In the genomic region with DNA sequence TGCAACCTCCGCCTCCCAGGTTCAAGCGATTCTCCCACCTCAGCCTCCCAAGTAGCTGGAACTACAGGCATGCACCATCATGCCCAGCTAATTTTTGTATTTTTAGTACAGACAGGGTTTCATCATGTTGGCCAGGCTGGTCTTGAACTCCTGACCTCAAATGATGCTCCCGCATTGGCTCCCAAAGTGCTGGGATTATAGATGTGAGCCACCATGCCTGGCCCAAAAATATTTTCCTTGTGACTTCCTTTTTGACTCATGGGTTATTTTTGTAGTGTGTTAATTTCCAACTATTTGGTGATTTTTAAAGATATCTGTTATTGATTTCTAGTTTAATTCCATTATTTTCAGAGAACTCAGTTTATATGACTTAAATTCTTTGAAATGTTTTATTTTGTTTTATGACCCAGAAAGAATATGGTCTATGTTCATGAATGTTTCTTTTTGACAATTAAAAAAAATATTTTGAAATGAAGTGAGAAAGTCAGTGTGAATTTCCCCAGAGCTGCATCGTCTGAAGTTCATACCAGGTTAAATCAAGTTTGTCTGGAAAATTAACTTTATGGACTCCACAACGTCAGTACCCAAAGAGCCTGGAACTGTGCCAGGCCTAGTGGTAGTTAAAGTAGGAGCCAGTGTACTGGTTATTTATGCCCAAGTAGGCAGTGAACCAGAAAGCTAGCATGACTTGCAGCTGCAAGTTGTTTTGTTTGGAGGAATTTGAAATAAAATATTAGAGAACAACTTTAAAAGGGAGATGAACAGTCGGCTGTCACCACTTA, we compare ENCODE assay signal across 9 cellular contexts. TPM values are rescaled to one million over a fixed set of nuclear protein-coding genes. Genes with fewer than 3 reads are reported as not detected.
DNase-seq lines count a peak whose midpoint lies in the region; ATAC-seq and TF ChIP-seq lines count a peak whose summit lies in the region.
"Had no signal": no experiment of that assay in that cellular context is flagged by ENCODE, and none has a peak within 500 bp of the region (broad histone marks: within the 10 kb centered on the region; RNA-seq: fewer than 3 reads in every experiment).

No MANE protein-coding gene starts in this region.

- H3K27ac ChIP-seq in BLaER1 (no peak overlapping the region), body of pancreas (no peak overlapping the region)

- H3K4me3 ChIP-seq in BLaER1 (no peak overlapping the region), MG63 (no peak overlapping the region), body of pancreas (no peak overlapping the region)

- H3K9me3 Mint-ChIP-seq in nephron: no peaks in the 10 kb centered on the region

- WGBS in body of pancreas, 2 donors: 59 to 68% methylated on average over 6 of the region's 6 CpGs

- H3K4me1 Mint-ChIP-seq in nephron: peaks cover 31% of the 10 kb centered on the region

- DNase-seq in MG63 (peak; percentile 73), body of pancreas (peak; percentile 26 to 64 (median 48)), NCI-H1092 treated with DMSO at 0.1 percent for 48 hours (lab: John Stamatoyannopoulos, UW) (no peak), NCI-H526 (lab: John Stamatoyannopoulos, UW) (no peak), NCI-H510A (lab: John Stamatoyannopoulos, UW) (no peak)
- DNase-seq: activated effector memory CD4-positive, alpha-beta T cell treated with anti-CD3 and anti-CD28 coated beads, Interleukin-2, amount 50 U/mL, for 16 hours had no signal

- H3K36me3 ChIP-seq in BLaER1 (no peaks in the 10 kb centered on the region), MG63 (no peaks in the 10 kb centered on the region), body of pancreas (replicated peaks in 1 of 2; ENCODE audit: insufficient read depth in 1 of 2, low read depth in 2 of 2) (no peaks in the 10 kb centered on the region)

- H3K4me1 ChIP-seq in BLaER1 (peaks cover 25% of the 10 kb centered on the region), body of pancreas (peaks cover 16% of the 10 kb centered on the region)

- H3K36me3 Mint-ChIP-seq in nephron (ENCODE audit: low read depth): no peaks in the 10 kb centered on the region

- peak overlapping the region; percentile 25 for H3K4me2 ChIP-seq in BLaER1

- intact Hi-C loops in body of pancreas (cut with DNase I): no loop called here

- H3K9ac ChIP-seq in BLaER1: no peak overlapping the region

- peak overlapping the region; percentile 28 to 51 (median 41) for H3K27ac Mint-ChIP-seq in nephron

- TF ChIP-seq CTCF in body of pancreas (IDR thresholded peaks at IDR 0.05): peak in 2 of 7 experiments; percentile 1 to 12
- TF ChIP-seq CTCF in nephron (IDR thresholded peaks at IDR 0.05; ENCODE audit: unreplicated experiment in 3 of 3): no peak

- H3K27me3 ChIP-seq in BLaER1 (peaks cover 25% of the 10 kb centered on the region; the same call in 1 of the 2 replicates), MG63 (no peaks in the 10 kb centered on the region), body of pancreas (no peaks in the 10 kb centered on the region)

- H3K4me3 Mint-ChIP-seq in nephron: peak overlapping the region; percentile 32 to 54 (median 41)

- no peaks in the 10 kb centered on the region for H4K20me1 ChIP-seq in BLaER1

- no peaks in the 10 kb centered on the region for H3K9me3 ChIP-seq in BLaER1
- no peaks in the 10 kb centered on the region for H3K9me3 ChIP-seq in MG63
- no peaks in the 10 kb centered on the region for H3K9me3 ChIP-seq in body of pancreas

- peaks cover 8% of the 10 kb centered on the region for H3K27me3 Mint-ChIP-seq in nephron (ENCODE audit: low read depth)

- TF ChIP-seq POLR2A in body of pancreas (IDR thresholded peaks at IDR 0.05): no peak

- ATAC-seq in body of pancreas (no peak), HG02885 (IDR thresholded peaks at IDR 0.05; ENCODE audit: poor library complexity, unreplicated experiment) (no peak)

RNA-seq across cellular contexts. Expression of a gene that starts 2.8 kb away (rescaled TPM):
- total RNA-seq in MG63 (2014; rRNA removed; shearing (Covaris generic); ENCODE audit: low replicate concordance): 4.7 and 15.2 TPM in 2 replicates
- total RNA-seq in body of pancreas: 1 to 10 TPM; 6.2 to 7.3 TPM

Comparison
In these comparisons a context has a peak if more than half of its experiments do, and no peak if none do; other contexts are left out.
1. DNase-seq: peak in MG63 (single experiment) and body of pancreas (4 of 4); none in NCI-H1092 treated with DMSO at 0.1 percent for 48 hours (single experiment), NCI-H526 (0 of 2) and NCI-H510A (single experiment).